ENCODE assay signal across 8 cellular contexts in genomic region chr15:28125673-28126651, GRCh38. TPM values are rescaled to one million over a fixed set of nuclear protein-coding genes. Genes with fewer than 3 reads are reported as not detected.
DNase-seq lines count a peak whose midpoint lies in the region; ATAC-seq, FAIRE-seq and TF ChIP-seq lines count a peak whose summit lies in the region.

No MANE protein-coding gene starts in this region.

- H3K36me3 ChIP-seq in heart right ventricle (peaks cover 0 to 96% (median 9%) of the 10 kb centered on the region in 9 donors), body of pancreas (replicated peaks in 1 of 2; ENCODE audit: insufficient read depth in 1 of 2, low read depth in 2 of 2) (peaks cover 0 to 3% of the 10 kb centered on the region in 2 donors)

- 68 to 69% methylated on average over 17 of the region's 17 CpGs for WGBS in heart right ventricle, 2 donors
- WGBS in body of pancreas, 2 donors, result 61 to 63% methylated on average over 17 of the region's 17 CpGs

- TF ChIP-seq POLR2A in body of pancreas (IDR thresholded peaks at IDR 0.05) (no peak), H54 (IDR thresholded peaks at IDR 0.05; ENCODE audit: low read depth, low read length) (no peak)

- H3K9me3 ChIP-seq in heart right ventricle (no peaks in the 10 kb centered on the region), body of pancreas (no peaks in the 10 kb centered on the region)

- H3K27me3 ChIP-seq in heart right ventricle, result no peaks in the 10 kb centered on the region
- no peaks in the 10 kb centered on the region for H3K27me3 ChIP-seq in body of pancreas

- ATAC-seq in heart right ventricle (no peak), left ventricle myocardium superior (no peak), body of pancreas (no peak), left lobe of liver (peak; percentile 60), GM19463 (IDR thresholded peaks at IDR 0.05; ENCODE audit: unreplicated experiment) (no peak), GM21381 (IDR thresholded peaks at IDR 0.05; ENCODE audit: unreplicated experiment) (no peak)

- H3K4me1 ChIP-seq in heart right ventricle, result peaks cover 0 to 11% (median 6%) of the 10 kb centered on the region in 9 donors
- H3K4me1 ChIP-seq in body of pancreas, result peaks cover 3% of the 10 kb centered on the region

- intact Hi-C loops in heart right ventricle (cut with DNase I) (loop anchor here in 2 of 10 donors (5.0 to 10.0 kb wide), 2 partner anchors 1234 to 1241 kb away; no protein-coding TSS in a partner anchor), left ventricle myocardium superior (cut with micrococcal nuclease) (no loop called here), body of pancreas (cut with DNase I) (no loop called here)

- no peak for FAIRE-seq in H54 (lab: Jason Lieb, UNC)

- H3K27ac ChIP-seq in heart right ventricle (no peak overlapping the region), body of pancreas (no peak overlapping the region)

- TF ChIP-seq CTCF in heart right ventricle (IDR thresholded peaks at IDR 0.05) (peak; percentile 46 to 76 (median 66)), body of pancreas (IDR thresholded peaks at IDR 0.05) (peak; percentile 16 to 68 (median 50))

- peak in 1 of 2 donors; percentile 41 for DNase-seq in heart right ventricle
- DNase-seq in left ventricle myocardium superior, result no peak
- DNase-seq in NCI-H146 (lab: John Stamatoyannopoulos, UW), result peak; percentile 26
- DNase-seq in body of pancreas, result peak in 1 of 4 donors; percentile 20
- DNase-seq in left lobe of liver (ENCODE audit: low spot score), result no peak
- DNase-seq in H54 (ENCODE audit: insufficient read length, low spot score), result no peak

- H3K4me3 ChIP-seq in heart right ventricle, result no peak overlapping the region
- no peak overlapping the region for H3K4me3 ChIP-seq in body of pancreas

RNA-seq across cellular contexts. Expression of gene OCA2, which starts 26.8 kb away (rescaled TPM):
- total RNA-seq in heart right ventricle (under 1 TPM in 4 of 10 donors, not detected in 6; 0.17 to 0.32 (median 0.20) TPM), left ventricle myocardium superior (0.15 TPM), body of pancreas (not detected), left lobe of liver (0.10 TPM)
- polyA plus RNA-seq in heart right ventricle, result under 1 TPM; 0.04 to 0.15 TPM
